22 cellular contexts compared by ENCODE assay signal in genomic region chr6:135256866-135257265, GRCh38.
"Had no signal": no experiment of that assay in that cellular context is flagged by ENCODE, and none has a peak within 500 bp of the region (broad histone marks: within the 10 kb centered on the region; RNA-seq: fewer than 3 reads in every experiment).

No MANE protein-coding gene starts in this region.

- H3K27ac ChIP-seq: coronary artery, dorsolateral prefrontal cortex, heart right ventricle, skin epidermis, upper lobe of left lung had no signal

- H3K9me3 ChIP-seq: heart right ventricle, upper lobe of left lung had no signal

- H3K4me3 ChIP-seq: coronary artery, dorsolateral prefrontal cortex, heart right ventricle, skin epidermis, upper lobe of left lung had no signal

- DNase-seq: activated B cell treated with CpG ODN at 0.5 μM for 24 hours; activated CD4-positive, alpha-beta T cell treated with anti-CD3 and anti-CD28 coated beads, Interleukin-2, amount 50 U/mL, for 1 hour; activated CD8-positive, alpha-beta memory T cell treated with anti-CD3 and anti-CD28 coated beads, Interleukin-2, amount 10 ng/mL, durations not matched to agents 7 days and 5 days; activated CD8-positive, alpha-beta T cell treated with anti-CD3 and anti-CD28 coated beads for 36 hours; activated naive CD4-positive, alpha-beta T cell treated with Interleukin-2 at 50 U/mL for 16 hours; activated T-cell treated with anti-CD3 and anti-CD28 coated beads, Interleukin-2, amount 50 U/mL, for 72 hours; anterior cingulate cortex; dorsolateral prefrontal cortex; effector memory CD4-positive, alpha-beta T cell; foreskin melanocyte; heart right ventricle; left cardiac atrium; midbrain; stimulated activated CD4-positive, alpha-beta T cell treated with anti-CD3 and anti-CD28 coated beads, Interleukin-4, amount 100 ng/mL, for 24 hours; substantia nigra; T-cell; upper lobe of left lung had no signal

- ATAC-seq: activated CD8-positive, alpha-beta memory T cell treated with anti-CD3 and anti-CD28 coated beads, Interleukin-2, amount 10 ng/mL, durations not matched to agents 7 days and 5 days; activated CD8-positive, alpha-beta T cell treated with anti-CD3 and anti-CD28 coated beads for 36 hours; activated T-cell treated with anti-CD3 and anti-CD28 coated beads, Interleukin-2, amount 50 U/mL, for 72 hours; heart right ventricle; left cardiac atrium; natural killer cell treated with Interleukin-12 subunit alpha and Interleukin-12 subunit beta and Interleukin-15 and Interleukin-18, amount 100 ng/mL, for 72 hours; sciatic nerve; stimulated activated effector memory CD8-positive, alpha-beta T cell treated with anti-CD3 and anti-CD28 coated beads, Interleukin-12 subunit alpha, Interleukin-12 subunit beta, amount 100 ng/mL, for 72 hours; T-cell had no signal

- H3K36me3 ChIP-seq: heart right ventricle, upper lobe of left lung had no signal

- H3K4me1 ChIP-seq: heart right ventricle had no signal

- H3K27me3 ChIP-seq: upper lobe of left lung had no signal
